22 cellular contexts compared by ENCODE assay signal in genomic region chr13:87356314-87356713, GRCh38.
DNase-seq lines count a peak whose midpoint lies in the region; ATAC-seq and TF ChIP-seq lines count a peak whose summit lies in the region.
"Had no signal": no experiment of that assay in that cellular context is flagged by ENCODE, and none has a peak within 500 bp of the region (broad histone marks: within the 10 kb centered on the region; RNA-seq: fewer than 3 reads in every experiment).

No MANE protein-coding gene starts in this region.

- H3K4me3 Mint-ChIP-seq in Calu3 (ENCODE audit: low read depth, unreplicated experiment): no peak overlapping the region
- no peak overlapping the region for H3K4me3 Mint-ChIP-seq in activated CD8-positive, alpha-beta memory T cell treated with anti-CD3 and anti-CD28 coated beads, Interleukin-2, amount 10 ng/mL, durations not matched to agents 7 days and 5 days
- H3K4me3 Mint-ChIP-seq: activated B cell treated with CpG ODN at 0.5 μM for 24 hours; activated naive CD8-positive, alpha-beta T cell treated with anti-CD3 and anti-CD28 coated beads, Interleukin-2, amount 50 U/mL, for 24 hours; mesothelial cell of epicardium; neural crest cell had no signal

- no peaks in the 10 kb centered on the region for H3K36me3 Mint-ChIP-seq in Calu3 (ENCODE audit: insufficient read depth, unreplicated experiment)
- H3K36me3 Mint-ChIP-seq in activated CD8-positive, alpha-beta memory T cell treated with anti-CD3 and anti-CD28 coated beads, Interleukin-2, amount 10 ng/mL, durations not matched to agents 7 days and 5 days: no peaks in the 10 kb centered on the region
- H3K36me3 Mint-ChIP-seq: mesothelial cell of epicardium had no signal

- H3K27ac ChIP-seq in gastrocnemius medialis: no peak overlapping the region
- H3K27ac ChIP-seq: hepatocyte, HL-60, thoracic aorta had no signal

- H3K9me3 ChIP-seq in gastrocnemius medialis: no peaks in the 10 kb centered on the region
- H3K9me3 ChIP-seq: thoracic aorta had no signal

- peaks cover 3% of the 10 kb centered on the region for H3K9me3 Mint-ChIP-seq in Calu3 (ENCODE audit: low read depth, unreplicated experiment)
- H3K9me3 Mint-ChIP-seq in activated CD8-positive, alpha-beta memory T cell treated with anti-CD3 and anti-CD28 coated beads, Interleukin-2, amount 10 ng/mL, durations not matched to agents 7 days and 5 days (ENCODE audit: low read depth): peaks cover 9% of the 10 kb centered on the region

- intact Hi-C loops in Calu3 (cut with micrococcal nuclease; ENCODE audit: unreplicated experiment): no loop called here
- intact Hi-C loops in gastrocnemius medialis (cut with DNase I; ENCODE audit: low total_unique reads): no loop called here

- BruUV-seq in Calu3 (replicated peaks; lab: Mats Ljungman, UMichigan): no TSS peak

- H3K27me3 Mint-ChIP-seq in Calu3 (ENCODE audit: unreplicated experiment): no peaks in the 10 kb centered on the region
- H3K27me3 Mint-ChIP-seq in activated CD8-positive, alpha-beta memory T cell treated with anti-CD3 and anti-CD28 coated beads, Interleukin-2, amount 10 ng/mL, durations not matched to agents 7 days and 5 days: no peaks in the 10 kb centered on the region
- H3K27me3 Mint-ChIP-seq: activated B cell treated with CpG ODN at 0.5 μM for 24 hours; activated naive CD8-positive, alpha-beta T cell treated with anti-CD3 and anti-CD28 coated beads, Interleukin-2, amount 50 U/mL, for 24 hours had no signal

- H3K4me1 ChIP-seq in gastrocnemius medialis: no peaks in the 10 kb centered on the region

- no peak overlapping the region for H3K4me3 ChIP-seq in Jurkat, Clone E6-1 (ENCODE audit: low read length)
- H3K4me3 ChIP-seq in epithelial cell of esophagus (ENCODE audit: low read length): no peak overlapping the region
- H3K4me3 ChIP-seq in gastrocnemius medialis: no peak overlapping the region
- H3K4me3 ChIP-seq: hepatocyte, thoracic aorta had no signal

- in situ Hi-C loops in gastrocnemius medialis (cut with MboI; ENCODE audit: low sequenced_read_pairs in 4 of 4): no loop called here

- no peaks in the 10 kb centered on the region for H3K4me1 Mint-ChIP-seq in Calu3 (ENCODE audit: low read depth, unreplicated experiment)
- H3K4me1 Mint-ChIP-seq in activated CD8-positive, alpha-beta memory T cell treated with anti-CD3 and anti-CD28 coated beads, Interleukin-2, amount 10 ng/mL, durations not matched to agents 7 days and 5 days: no peaks in the 10 kb centered on the region
- H3K4me1 Mint-ChIP-seq: activated B cell treated with CpG ODN at 0.5 μM for 24 hours; activated naive CD8-positive, alpha-beta T cell treated with anti-CD3 and anti-CD28 coated beads, Interleukin-2, amount 50 U/mL, for 24 hours; mesothelial cell of epicardium; neural crest cell had no signal

- TF ChIP-seq CTCF in Calu3 (IDR thresholded peaks at IDR 0.05; ENCODE audit: unreplicated experiment) (no peak), epithelial cell of esophagus (IDR thresholded peaks at IDR 0.05; ENCODE audit: insufficient read depth, low read depth, low read length, missing control alignments) (no peak), gastrocnemius medialis (IDR thresholded peaks at IDR 0.05 in 4 of 5, conservative IDR thresholded peaks at IDR 0.05 in 1 of 5) (no peak)

- peak; percentile 0 for DNase-seq in Calu3
- peak; percentile 14 for DNase-seq in Jurkat, Clone E6-1 (ENCODE audit: low read depth, low spot score)
- peak; percentile 93 for DNase-seq in NCI-H69 (lab: John Stamatoyannopoulos, UW)
- DNase-seq in epithelial cell of esophagus (ENCODE audit: low read depth): peak; percentile 3
- no peak for DNase-seq in activated CD8-positive, alpha-beta memory T cell treated with anti-CD3 and anti-CD28 coated beads, Interleukin-2, amount 10 ng/mL, durations not matched to agents 7 days and 5 days
- no peak for DNase-seq in NCI-H1930 (lab: John Stamatoyannopoulos, UW)
- no peak for DNase-seq in activated T-cell treated with anti-CD3 and anti-CD28 coated beads, Interleukin-2, amount 50 U/mL, for 1 hour
- DNase-seq in gastrocnemius medialis: no peak
- DNase-seq: activated B cell treated with CpG ODN at 0.5 μM for 24 hours; activated naive CD8-positive, alpha-beta T cell treated with anti-CD3 and anti-CD28 coated beads, Interleukin-2, amount 50 U/mL, for 24 hours; effector memory CD4-positive, alpha-beta T cell; islet precursor cell; KBM-7; NCI-H1694 treated with DMSO at 0.1 percent for 48 hours; NCI-H526 treated with DMSO at 0.1 percent for 48 hours; SW 1271 had no signal

- H3K27me3 ChIP-seq in gastrocnemius medialis: no peaks in the 10 kb centered on the region
- H3K27me3 ChIP-seq: hepatocyte had no signal

- CTCF ChIA-PET in Calu3 (lab: Charles Lee): no interaction called here
- CTCF ChIA-PET in activated CD8-positive, alpha-beta memory T cell treated with anti-CD3 and anti-CD28 coated beads, Interleukin-2, amount 10 ng/mL, durations not matched to agents 7 days and 5 days (lab: Charles Lee): no interaction called here

- no peak for ATAC-seq in activated CD8-positive, alpha-beta memory T cell treated with anti-CD3 and anti-CD28 coated beads, Interleukin-2, amount 10 ng/mL, durations not matched to agents 7 days and 5 days
- ATAC-seq in gastrocnemius medialis: no peak
- ATAC-seq: activated naive CD8-positive, alpha-beta T cell treated with anti-CD3 and anti-CD28 coated beads, Interleukin-2, amount 50 U/mL, for 24 hours had no signal

- no peak for TF ChIP-seq POLR2A in gastrocnemius medialis (IDR thresholded peaks at IDR 0.05)

- H3K27ac Mint-ChIP-seq in Calu3 (ENCODE audit: unreplicated experiment): no peak overlapping the region
- H3K27ac Mint-ChIP-seq in activated CD8-positive, alpha-beta memory T cell treated with anti-CD3 and anti-CD28 coated beads, Interleukin-2, amount 10 ng/mL, durations not matched to agents 7 days and 5 days: no peak overlapping the region
- H3K27ac Mint-ChIP-seq: activated B cell treated with CpG ODN at 0.5 μM for 24 hours; activated naive CD8-positive, alpha-beta T cell treated with anti-CD3 and anti-CD28 coated beads, Interleukin-2, amount 50 U/mL, for 24 hours; activated T-helper 2 cell treated with anti-CD3 and anti-CD28 coated beads, Interferon-gamma antibody, Interleukin-2, Interleukin-4, amounts not matched to agents 10 μg/mL and 5 μg/mL and 100 μg/mL, durations not matched to agents 14 hours and 24 hours and 36 hours; mesothelial cell of epicardium had no signal

- H3K36me3 ChIP-seq in gastrocnemius medialis: no peaks in the 10 kb centered on the region
- H3K36me3 ChIP-seq: thoracic aorta had no signal

Comparison
In these comparisons a context has a peak if more than half of its experiments do, and no peak if none do; other contexts are left out.
1. DNase-seq: peak in Calu3 (single experiment), Jurkat, Clone E6-1 (single experiment), NCI-H69 (single experiment) and epithelial cell of esophagus (single experiment); none in activated CD8-positive, alpha-beta memory T cell treated with anti-CD3 and anti-CD28 coated beads, Interleukin-2, amount 10 ng/mL, durations not matched to agents 7 days and 5 days (single experiment), NCI-H1930 (0 of 2), activated T-cell treated with anti-CD3 and anti-CD28 coated beads, Interleukin-2, amount 50 U/mL, for 1 hour (single experiment) and gastrocnemius medialis (0 of 2).